Comparison of ENCODE assay signal across 2 cellular contexts in genomic region chr5:56463944-56464571, GRCh38.
TF ChIP-seq lines count a peak whose summit lies in the region.

No MANE protein-coding gene starts in this region.

TF ChIP-seq in HepG2, 621 proteins besides CTCF, POLR2A, EP300 and RAD21 (continued from another document):
- TF ChIP-seq ZSCAN5A (CRISPR knock-in tag; IDR thresholded peaks at IDR 0.05; ENCODE audit: borderline replicate concordance) = no peak
- no peak for TF ChIP-seq ETS1 (CRISPR knock-in tag; IDR thresholded peaks at IDR 0.05)
- TF ChIP-seq KLF13 (CRISPR knock-in tag; IDR thresholded peaks at IDR 0.05) = no peak
- no peak for TF ChIP-seq ZNF296 (CRISPR knock-in tag; conservative IDR thresholded peaks at IDR 0.05)
- TF ChIP-seq HNF1A (IDR thresholded peaks at IDR 0.05; ENCODE audit: low read depth) = no peak
- no peak for TF ChIP-seq HNF1A (CRISPR knock-in tag; IDR thresholded peaks at IDR 0.05; ENCODE audit: borderline replicate concordance)
- no peak for TF ChIP-seq ZNF776 (CRISPR knock-in tag; IDR thresholded peaks at IDR 0.05)

TF ChIP-seq in WTC11, 78 proteins besides CTCF, POLR2A, EP300 and RAD21 (continued from another document):
- no peak for TF ChIP-seq PRDM15 (CRISPR knock-in tag; IDR thresholded peaks at IDR 0.05)
- TF ChIP-seq MXD4 (CRISPR knock-in tag; IDR thresholded peaks at IDR 0.05; ENCODE audit: borderline replicate concordance) = no peak
- TF ChIP-seq SP1 (CRISPR knock-in tag; conservative IDR thresholded peaks at IDR 0.05) = no peak
- TF ChIP-seq STAT6 (CRISPR knock-in tag; conservative IDR thresholded peaks at IDR 0.05; ENCODE audit: low read depth) = no peak
- TF ChIP-seq USF2 (CRISPR knock-in tag; IDR thresholded peaks at IDR 0.05) = no peak
- TF ChIP-seq ZNF219 (CRISPR knock-in tag; IDR thresholded peaks at IDR 0.05; ENCODE audit: borderline replicate concordance) = no peak
- TF ChIP-seq SOX15 (CRISPR knock-in tag; IDR thresholded peaks at IDR 0.05) = no peak
TF ChIP-seq in WTC11: peak in this region for 0.
